In genomic region chr15:31296304-31297220, GRCh38 we compare ENCODE assay signal across 1 cellular context.
A peak's percentile ranks its signal among the peaks of the same experiment; 100 is the strongest.
TF ChIP-seq lines count a peak whose summit lies in the region.

No MANE protein-coding gene starts in this region.

TF ChIP-seq in HepG2, 621 proteins besides CTCF, POLR2A, EP300 and RAD21 (continued from another document and continues in another):
- no peak for TF ChIP-seq DMTF1 (CRISPR knock-in tag; IDR thresholded peaks at IDR 0.05)
- TF ChIP-seq LCORL (IDR thresholded peaks at IDR 0.05), result peak; percentile 44; the same call in 1 of the 2 replicates
- peak; percentile 99 for TF ChIP-seq LCORL (CRISPR knock-in tag; IDR thresholded peaks at IDR 0.05)
- no peak for TF ChIP-seq AFF4 (CRISPR knock-in tag; IDR thresholded peaks at IDR 0.05)
- no peak for TF ChIP-seq ZNF576 (CRISPR knock-in tag; IDR thresholded peaks at IDR 0.05)
- peak; percentile 92 for TF ChIP-seq ZNF746 (CRISPR knock-in tag; IDR thresholded peaks at IDR 0.05)
- TF ChIP-seq DRAP1 (CRISPR knock-in tag; IDR thresholded peaks at IDR 0.05), result peak; percentile 67
- peak; percentile 97 for TF ChIP-seq ZNF609 (CRISPR knock-in tag; IDR thresholded peaks at IDR 0.05; ENCODE audit: borderline replicate concordance)
- peak; percentile 85; the same call in 1 of the 2 replicates for TF ChIP-seq ETV5 (CRISPR knock-in tag; IDR thresholded peaks at IDR 0.05; ENCODE audit: borderline replicate concordance)
- TF ChIP-seq ZNF768 (CRISPR knock-in tag; IDR thresholded peaks at IDR 0.05), result no peak
- no peak for TF ChIP-seq HNRNPUL1 (IDR thresholded peaks at IDR 0.05; ENCODE audit: low read depth, low read length)
- no peak for TF ChIP-seq SMARCE1 (IDR thresholded peaks at IDR 0.05; ENCODE audit: borderline replicate concordance)
- TF ChIP-seq ZNF367 (CRISPR knock-in tag; IDR thresholded peaks at IDR 0.05; ENCODE audit: borderline replicate concordance), result no peak
- peak; percentile 99 for TF ChIP-seq ARID5B (CRISPR knock-in tag; IDR thresholded peaks at IDR 0.05)
- TF ChIP-seq ZBTB1 (CRISPR knock-in tag; IDR thresholded peaks at IDR 0.05; ENCODE audit: borderline replicate concordance), result 0 out of 2 replicates have a peak, but pooled peaks have one; percentile 79
- TF ChIP-seq TFAP4 (IDR thresholded peaks at IDR 0.05; ENCODE audit: borderline replicate concordance, low read depth), result peak; percentile 75; the same call in 1 of the 2 replicates
- TF ChIP-seq SP140L (CRISPR knock-in tag; IDR thresholded peaks at IDR 0.05; ENCODE audit: borderline replicate concordance), result no peak
- TF ChIP-seq ZNF776 (CRISPR knock-in tag; IDR thresholded peaks at IDR 0.05), result no peak
- TF ChIP-seq HDAC6 (IDR thresholded peaks at IDR 0.05; ENCODE audit: low read depth, low read length), result no peak
- TF ChIP-seq RXRB (CRISPR knock-in tag; IDR thresholded peaks at IDR 0.05; ENCODE audit: borderline replicate concordance), result peak; percentile 96
- peak; percentile 73; the same call in 1 of the 2 replicates for TF ChIP-seq GATA4 (IDR thresholded peaks at IDR 0.05; ENCODE audit: borderline replicate concordance, low read depth)
- peak; percentile 84 for TF ChIP-seq CBX1 (IDR thresholded peaks at IDR 0.05; ENCODE audit: low read depth)
- peak; percentile 92 for TF ChIP-seq ZSCAN25 (CRISPR knock-in tag; IDR thresholded peaks at IDR 0.05)
- no peak for TF ChIP-seq NFATC3 (CRISPR knock-in tag; IDR thresholded peaks at IDR 0.05)
- peak; percentile 88 for TF ChIP-seq ZNF264 (CRISPR knock-in tag; IDR thresholded peaks at IDR 0.05)
- no peak; the same call in 1 of the 2 replicates for TF ChIP-seq ZNF136 (CRISPR knock-in tag; IDR thresholded peaks at IDR 0.05; ENCODE audit: low read depth)
- TF ChIP-seq ZNF253 (CRISPR knock-in tag; IDR thresholded peaks at IDR 0.05; ENCODE audit: borderline replicate concordance), result no peak
- TF ChIP-seq ZNF318 (CRISPR knock-in tag; IDR thresholded peaks at IDR 0.05), result no peak; the same call in 1 of the 2 replicates
- no peak for TF ChIP-seq ZNF577 (CRISPR knock-in tag; IDR thresholded peaks at IDR 0.05; ENCODE audit: borderline replicate concordance, low read depth)
- TF ChIP-seq SAP130 (CRISPR knock-in tag; IDR thresholded peaks at IDR 0.05; ENCODE audit: low read depth), result peak; percentile 94
- peak; percentile 74 for TF ChIP-seq TCF7 (IDR thresholded peaks at IDR 0.05; ENCODE audit: low read depth)
